ENCODE assay signal across 1 cellular context in genomic region chr17:78774456-78774855, GRCh38.
TF ChIP-seq lines count a peak whose summit lies in the region.

No MANE protein-coding gene starts in this region.

TF ChIP-seq in A549, 52 proteins besides CTCF, POLR2A, EP300 and RAD21 (continued from another document):
- no peak for TF ChIP-seq HMGXB4 (CRISPR knock-in tag; IDR thresholded peaks at IDR 0.05; ENCODE audit: borderline replicate concordance)
- TF ChIP-seq EHMT2 (IDR thresholded peaks at IDR 0.05; ENCODE audit: low read depth): no peak
- TF ChIP-seq NPAS2 (CRISPR knock-in tag; IDR thresholded peaks at IDR 0.05; ENCODE audit: borderline replicate concordance): no peak
- no peak for TF ChIP-seq JUN (IDR thresholded peaks at IDR 0.05)
- no peak for TF ChIP-seq ZFP36 (IDR thresholded peaks at IDR 0.05; ENCODE audit: borderline replicate concordance, partially characterized antibody)
